In genomic region chr13:108155185-108156106, GRCh38 we compare ENCODE assay signal across 8 cellular contexts. TPM values are rescaled to one million over a fixed set of nuclear protein-coding genes. Genes with fewer than 3 reads are reported as not detected.
DNase-seq lines count a peak whose midpoint lies in the region; ATAC-seq, FAIRE-seq and TF ChIP-seq lines count a peak whose summit lies in the region.

No MANE protein-coding gene starts in this region.

- TF ChIP-seq EP300 in HepG2 (IDR thresholded peaks at IDR 0.05; ENCODE audit: low read depth in 2 of 2, low read length in 2 of 2) (no peak), HepG2 (CRISPR knock-in tag; IDR thresholded peaks at IDR 0.05; ENCODE audit: borderline replicate concordance) (no peak)

- 0 out of 2 replicates have a peak overlapping the region, but pooled peaks have one; percentile 9 for H3K9ac ChIP-seq in HepG2 (ENCODE audit: insufficient read depth, low read depth, low read length)

- no peak overlapping the region for H3K4me3 ChIP-seq in WI38 (ENCODE audit: low read depth, low read length)
- H3K4me3 ChIP-seq in HepG2 (replicated peaks in 1 of 3; ENCODE audit: insufficient read depth in 1 of 3, low read depth in 2 of 3, low read length in 3 of 3): peak overlapping the region in 1 of 3 experiments; percentile 39; a peak in 1 of 6 replicates

- TF ChIP-seq POLR2A in HepG2 (IDR thresholded peaks at IDR 0.05; ENCODE audit: insufficient read depth in 1 of 2, low read depth in 2 of 2, low read length in 2 of 2): no peak

- intact Hi-C loops in HepG2 (cut with micrococcal nuclease; ENCODE audit: unreplicated experiment): loop anchor here (1.0 kb wide), 3 partner anchors 34 to 950 kb away; no protein-coding TSS in a partner anchor

- 29% methylated on average over 16 of the region's 16 CpGs for WGBS in HepG2 (ENCODE audit: low lambda C conversion rate)

- peak; percentile 59; the same call in 1 of the 2 replicates for TF ChIP-seq RAD21 in HepG2 (CRISPR knock-in tag; IDR thresholded peaks at IDR 0.05)

- in situ Hi-C loops in HepG2 (cut with HindIII; ENCODE audit: extremely low pct_ligation_motif_present, low pct_unique_long_range_greater_than_20kb): loop anchor here (5.0 to 10.0 kb wide), 2 partner anchors 481 to 938 kb away; no protein-coding TSS in a partner anchor

- H3K9me3 ChIP-seq in HepG2 (ENCODE audit: low read length): peaks cover 15% of the 10 kb centered on the region

- H3K27me3 ChIP-seq in HepG2 (ENCODE audit: control insufficient read depth in 1 of 2, insufficient read depth in 2 of 2, low read length in 2 of 2): no peaks in the 10 kb centered on the region

- no TSS peak for BruUV-seq in HepG2 (replicated peaks; lab: Mats Ljungman, UMichigan)

- H3K27ac ChIP-seq in caudate nucleus (ENCODE audit: low read depth, low read length): no peak overlapping the region
- peak overlapping the region; percentile 66 for H3K27ac ChIP-seq in HepG2 (ENCODE audit: extremely low read length, insufficient read depth, low read length)

- TF ChIP-seq CTCF in D721Med (IDR thresholded peaks at IDR 0.05; ENCODE audit: insufficient read depth, missing control alignments) (peak; percentile 73), WI38 (IDR thresholded peaks at IDR 0.05; ENCODE audit: low read depth, low read length) (peak; percentile 86), HepG2 (CRISPR knock-in tag; IDR thresholded peaks at IDR 0.05) (peak; percentile 72)

- peak overlapping the region; percentile 67 for H3K4me2 ChIP-seq in HepG2 (ENCODE audit: low read depth, low read length)

- no peaks in the 10 kb centered on the region for H3K36me3 ChIP-seq in HepG2 (replicated peaks in 1 of 2; ENCODE audit: control insufficient read depth in 1 of 2, insufficient read depth in 2 of 2, low read length in 2 of 2)

- CTCF ChIA-PET in HepG2 (lab: Yijun Ruan, JAX; ENCODE audit: low intra/inter-chr PET ratio, low total read pairs): interaction anchor here (1.3 to 2.8 kb wide), 5 partner anchors 249 to 950 kb away, joined by 5 to 15 read pairs (median 7); no protein-coding TSS in a partner anchor

- peaks cover 28% of the 10 kb centered on the region for H3K4me1 ChIP-seq in HepG2 (ENCODE audit: insufficient read depth, low read length)

- ATAC-seq in GM21825 (IDR thresholded peaks at IDR 0.05; ENCODE audit: unreplicated experiment) (peak; percentile 65), HepG2 (no peak), HG02610 (IDR thresholded peaks at IDR 0.05; ENCODE audit: unreplicated experiment) (no peak)

- no peaks in the 10 kb centered on the region for H3K79me2 ChIP-seq in HepG2 (ENCODE audit: insufficient read depth, low read length)

- DNase-seq in D721Med (ENCODE audit: insufficient read length, low spot score) (no peak), NCI-H1694 (lab: John Stamatoyannopoulos, UW) (peak; percentile 78), caudate nucleus (lab: John Stamatoyannopoulos, UW) (peak in 32 of 61 donors; percentile 0 to 63 (median 14)), HepG2 (ENCODE audit: low spot score) (peak; percentile 40)
- DNase-seq in stimulated activated CD4-positive, alpha-beta T cell treated with anti-CD3 and anti-CD28 coated beads, Interleukin-4, amount 100 ng/mL, for 48 hours (ENCODE audit: low read depth in 2 of 2): peak; percentile 33 to 50

- peak; percentile 88 for FAIRE-seq in D721Med (lab: Jason Lieb, UNC)
- FAIRE-seq in HepG2 (lab: Jason Lieb, UNC): peak; percentile 64

- no peak overlapping the region for H2AFZ ChIP-seq in HepG2 (ENCODE audit: low read length)

- H4K20me1 ChIP-seq in HepG2 (ENCODE audit: insufficient read depth, low read length): no peaks in the 10 kb centered on the region

- POLR2A ChIA-PET in HepG2 (lab: Yijun Ruan, JAX): interaction anchor here (1.1 to 1.4 kb wide), 2 partner anchors 13 to 62 kb away, joined by 3 to 8 read pairs; partner anchors contain the start of gene ABHD13

TF ChIP-seq in HepG2, 621 proteins besides CTCF, POLR2A, EP300 and RAD21 (continues in another document):
- peak; percentile 71 for TF ChIP-seq SMC3 (IDR thresholded peaks at IDR 0.05; ENCODE audit: low read length)
- no peak for TF ChIP-seq ZNF747 (CRISPR knock-in tag; IDR thresholded peaks at IDR 0.05; ENCODE audit: borderline replicate concordance)
- no peak for TF ChIP-seq NFAT5 (CRISPR knock-in tag; IDR thresholded peaks at IDR 0.05)
- TF ChIP-seq GATAD2A (CRISPR knock-in tag; IDR thresholded peaks at IDR 0.05): no peak
- TF ChIP-seq ZNF564 (CRISPR knock-in tag; IDR thresholded peaks at IDR 0.05): no peak
- no peak for TF ChIP-seq GPN1 (CRISPR knock-in tag; IDR thresholded peaks at IDR 0.05; ENCODE audit: borderline replicate concordance)
- no peak for TF ChIP-seq KLF9 (CRISPR knock-in tag; IDR thresholded peaks at IDR 0.05; ENCODE audit: low read depth)
- peak; percentile 81 for TF ChIP-seq GFI1 (CRISPR knock-in tag; IDR thresholded peaks at IDR 0.05; ENCODE audit: borderline replicate concordance)
- TF ChIP-seq TSC22D2 (CRISPR knock-in tag; IDR thresholded peaks at IDR 0.05; ENCODE audit: borderline replicate concordance): no peak
- no peak for TF ChIP-seq ZNF382 (CRISPR knock-in tag; IDR thresholded peaks at IDR 0.05; ENCODE audit: borderline replicate concordance)
- no peak for TF ChIP-seq SRY (CRISPR knock-in tag; IDR thresholded peaks at IDR 0.05)
- no peak for TF ChIP-seq NFE2 (CRISPR knock-in tag; IDR thresholded peaks at IDR 0.05)
- no peak for TF ChIP-seq ESRRA (CRISPR knock-in tag; IDR thresholded peaks at IDR 0.05; ENCODE audit: low read depth)
- no peak for TF ChIP-seq BRF2 (CRISPR knock-in tag; IDR thresholded peaks at IDR 0.05)

RNA-seq across cellular contexts. Expression of gene LIG4, which starts 59.9 kb away (rescaled TPM):
- total RNA-seq in HepG2 (2016; rRNA removed; fragmentation: Illumina TruSeq; extraction: Trizol): 4.0 and 6.5 TPM in 2 replicates
- 0.09 and 0.20 TPM in 2 replicates for total RNA-seq in HepG2 (2016; cell fraction: cytosol; rRNA removed; fragmentation: Illumina TruSeq; extraction: Trizol; ENCODE audit: low read depth)
- 3.9 and 6.1 TPM in 2 replicates for total RNA-seq in HepG2 (2016; cell fraction: insoluble cytoplasmic fraction; rRNA removed; fragmentation: Illumina TruSeq; extraction: Trizol)
- 1.1 TPM in 2 replicates for total RNA-seq in HepG2 (2016; cell fraction: membrane; rRNA removed; fragmentation: Illumina TruSeq; extraction: Trizol)
- 4.8 and 5.4 TPM in 2 replicates for total RNA-seq in HepG2 (2016; cell fraction: nucleus; rRNA removed; fragmentation: Illumina TruSeq; extraction: Trizol)
- polyA plus RNA-seq in HepG2 (2011; rRNA removed): 4.5 and 5.0 TPM in 2 replicates
- polyA plus RNA-seq in HepG2 (2011; cell fraction: cytosol; rRNA removed): 1.2 and 2.0 TPM in 2 replicates
- polyA plus RNA-seq in HepG2 (2011; cell fraction: nucleus; rRNA removed): 6.0 and 11.1 TPM in 2 replicates
- 6.3 and 7.9 TPM in 2 replicates for polyA plus RNA-seq in HepG2 (2012)
- 0.09 TPM in 2 replicates for polyA plus RNA-seq in HepG2 (2016; cell fraction: cytosol; fragmentation: Illumina TruSeq; extraction: Trizol; ENCODE audit: low read depth)
- 4.8 and 5.7 TPM in 2 replicates for polyA plus RNA-seq in HepG2 (2016; cell fraction: insoluble cytoplasmic fraction; fragmentation: Illumina TruSeq; extraction: Trizol; ENCODE audit: low read depth)
- 0.58 and 0.64 TPM in 2 replicates for polyA plus RNA-seq in HepG2 (2016; cell fraction: membrane; fragmentation: Illumina TruSeq; extraction: Trizol; ENCODE audit: low read depth)
- 11.9 and 12.1 TPM in 2 replicates for polyA plus RNA-seq in HepG2 (2016; cell fraction: nucleus; fragmentation: Illumina TruSeq; extraction: Trizol; ENCODE audit: insufficient read depth, low read depth)
- 0.88 and 2.3 TPM in 2 replicates for polyA minus RNA-seq in HepG2 (2011; rRNA and poly(A)+ RNA removed; ENCODE audit: low replicate concordance)
- polyA minus RNA-seq in HepG2 (2011; cell fraction: cytosol; rRNA and poly(A)+ RNA removed): 2.0 and 2.9 TPM in 2 replicates
- polyA minus RNA-seq in HepG2 (2011; cell fraction: nucleus; rRNA and poly(A)+ RNA removed): 5.0 and 7.8 TPM in 2 replicates
